In genomic region chr10:94036664-94037033, GRCh38 we compare ENCODE assay signal across 1 cellular context.
TF ChIP-seq lines count a peak whose summit lies in the region.

No MANE protein-coding gene starts in this region.

TF ChIP-seq in SK-N-SH treated with all-trans-retinoic acid at 6 μM for 48 hours, 23 proteins besides CTCF, POLR2A, EP300 and RAD21 (continued from another document):
- TF ChIP-seq CREB5 (CRISPR knock-in tag; IDR thresholded peaks at IDR 0.05; ENCODE audit: low read depth) (no peak), BACH2 (CRISPR knock-in tag; IDR thresholded peaks at IDR 0.05; ENCODE audit: borderline replicate concordance) (no peak), OSR1 (CRISPR knock-in tag; IDR thresholded peaks at IDR 0.05) (no peak), ZFP3 (CRISPR knock-in tag; IDR thresholded peaks at IDR 0.05) (no peak)
